In the genomic region with DNA sequence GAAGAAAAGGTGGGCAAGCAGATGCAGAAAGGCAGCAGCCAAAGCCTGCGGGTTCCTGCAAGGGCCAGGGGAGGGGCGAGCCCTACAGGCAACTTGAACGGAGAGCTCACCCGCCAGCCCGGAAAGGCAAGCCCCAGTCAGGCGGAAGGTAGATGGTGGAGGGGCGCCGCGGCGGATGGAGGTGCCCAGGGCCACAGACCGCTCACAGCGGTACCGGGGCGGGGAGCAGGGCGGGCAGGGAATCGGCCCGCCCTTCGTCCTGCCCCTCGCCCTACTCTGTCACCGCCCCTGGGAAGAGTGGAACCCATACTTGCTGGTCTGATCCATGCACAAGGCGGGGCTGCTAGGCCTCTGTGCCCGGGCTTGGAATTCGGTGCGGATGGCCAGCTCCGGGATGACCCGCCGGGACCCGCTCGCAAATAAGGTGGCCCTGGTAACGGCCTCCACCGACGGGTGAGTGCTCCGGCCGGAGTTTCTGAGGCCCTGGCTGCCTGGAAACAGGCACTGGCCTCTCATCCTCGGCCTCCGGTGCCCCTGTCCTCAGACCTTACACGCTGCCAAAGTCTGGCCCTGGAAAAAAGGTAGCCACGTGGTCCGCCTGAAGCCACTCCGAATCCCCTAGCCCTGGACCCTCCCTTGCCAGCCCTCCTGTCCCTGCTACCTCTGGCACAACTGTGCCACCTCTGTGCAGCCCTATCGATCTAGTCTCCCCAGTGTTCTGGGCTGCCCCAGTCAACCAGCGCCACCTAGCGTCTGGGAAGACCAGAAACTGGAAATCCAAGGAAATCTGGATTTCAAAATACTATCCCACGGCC, we compare ENCODE assay signal across 1 cellular context.
TF ChIP-seq lines count a peak whose summit lies in the region.

A gene (plus strand): TSS at position 307 of the 815 bp plus-strand sequence. CDS start 19 bp downstream, at position 326.

TF ChIP-seq in HepG2, 621 proteins besides CTCF, POLR2A, EP300 and RAD21 (continued from another document and continues in another):
- TF ChIP-seq, protein P1, sequence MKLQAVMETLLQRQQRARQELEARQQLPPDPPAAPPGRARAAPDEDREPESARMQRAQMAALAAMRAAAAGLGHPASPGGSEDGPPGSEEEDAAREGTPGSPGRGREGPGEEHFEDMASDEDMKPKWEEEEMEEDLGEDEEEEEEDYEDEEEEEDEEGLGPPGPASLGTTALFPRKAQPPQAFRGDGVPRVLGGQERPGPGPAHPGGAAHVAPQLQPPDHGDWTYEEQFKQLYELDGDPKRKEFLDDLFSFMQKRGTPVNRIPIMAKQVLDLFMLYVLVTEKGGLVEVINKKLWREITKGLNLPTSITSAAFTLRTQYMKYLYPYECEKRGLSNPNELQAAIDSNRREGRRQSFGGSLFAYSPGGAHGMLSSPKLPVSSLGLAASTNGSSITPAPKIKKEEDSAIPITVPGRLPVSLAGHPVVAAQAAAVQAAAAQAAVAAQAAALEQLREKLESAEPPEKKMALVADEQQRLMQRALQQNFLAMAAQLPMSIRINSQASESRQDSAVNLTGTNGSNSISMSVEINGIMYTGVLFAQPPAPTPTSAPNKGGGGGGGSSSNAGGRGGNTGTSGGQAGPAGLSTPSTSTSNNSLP (IDR thresholded peaks at IDR 0.05; ENCODE audit: low read depth, low read length), result no peak; the same call in 1 of the 2 replicates
- TF ChIP-seq ZNF572 (CRISPR knock-in tag; IDR thresholded peaks at IDR 0.05), result peak; percentile 100
- TF ChIP-seq, protein P2, sequence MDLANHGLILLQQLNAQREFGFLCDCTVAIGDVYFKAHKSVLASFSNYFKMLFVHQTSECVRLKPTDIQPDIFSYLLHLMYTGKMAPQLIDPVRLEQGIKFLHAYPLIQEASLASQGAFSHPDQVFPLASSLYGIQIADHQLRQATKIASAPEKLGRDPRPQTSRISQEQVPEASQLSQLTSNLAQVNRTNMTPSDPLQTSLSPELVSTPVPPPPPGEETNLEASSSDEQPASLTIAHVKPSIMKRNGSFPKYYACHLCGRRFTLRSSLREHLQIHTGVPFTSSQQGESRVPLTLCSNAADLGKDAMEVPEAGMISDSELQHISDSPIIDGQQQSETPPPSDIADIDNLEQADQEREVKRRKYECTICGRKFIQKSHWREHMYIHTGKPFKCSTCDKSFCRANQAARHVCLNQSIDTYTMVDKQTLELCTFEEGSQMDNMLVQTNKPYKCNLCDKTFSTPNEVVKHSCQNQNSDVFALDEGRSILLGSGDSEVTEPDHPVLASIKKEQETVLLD (CRISPR knock-in tag; IDR thresholded peaks at IDR 0.05; ENCODE audit: low read depth), result peak; percentile 66; the same call in 1 of the 2 replicates
- TF ChIP-seq, protein P3, sequence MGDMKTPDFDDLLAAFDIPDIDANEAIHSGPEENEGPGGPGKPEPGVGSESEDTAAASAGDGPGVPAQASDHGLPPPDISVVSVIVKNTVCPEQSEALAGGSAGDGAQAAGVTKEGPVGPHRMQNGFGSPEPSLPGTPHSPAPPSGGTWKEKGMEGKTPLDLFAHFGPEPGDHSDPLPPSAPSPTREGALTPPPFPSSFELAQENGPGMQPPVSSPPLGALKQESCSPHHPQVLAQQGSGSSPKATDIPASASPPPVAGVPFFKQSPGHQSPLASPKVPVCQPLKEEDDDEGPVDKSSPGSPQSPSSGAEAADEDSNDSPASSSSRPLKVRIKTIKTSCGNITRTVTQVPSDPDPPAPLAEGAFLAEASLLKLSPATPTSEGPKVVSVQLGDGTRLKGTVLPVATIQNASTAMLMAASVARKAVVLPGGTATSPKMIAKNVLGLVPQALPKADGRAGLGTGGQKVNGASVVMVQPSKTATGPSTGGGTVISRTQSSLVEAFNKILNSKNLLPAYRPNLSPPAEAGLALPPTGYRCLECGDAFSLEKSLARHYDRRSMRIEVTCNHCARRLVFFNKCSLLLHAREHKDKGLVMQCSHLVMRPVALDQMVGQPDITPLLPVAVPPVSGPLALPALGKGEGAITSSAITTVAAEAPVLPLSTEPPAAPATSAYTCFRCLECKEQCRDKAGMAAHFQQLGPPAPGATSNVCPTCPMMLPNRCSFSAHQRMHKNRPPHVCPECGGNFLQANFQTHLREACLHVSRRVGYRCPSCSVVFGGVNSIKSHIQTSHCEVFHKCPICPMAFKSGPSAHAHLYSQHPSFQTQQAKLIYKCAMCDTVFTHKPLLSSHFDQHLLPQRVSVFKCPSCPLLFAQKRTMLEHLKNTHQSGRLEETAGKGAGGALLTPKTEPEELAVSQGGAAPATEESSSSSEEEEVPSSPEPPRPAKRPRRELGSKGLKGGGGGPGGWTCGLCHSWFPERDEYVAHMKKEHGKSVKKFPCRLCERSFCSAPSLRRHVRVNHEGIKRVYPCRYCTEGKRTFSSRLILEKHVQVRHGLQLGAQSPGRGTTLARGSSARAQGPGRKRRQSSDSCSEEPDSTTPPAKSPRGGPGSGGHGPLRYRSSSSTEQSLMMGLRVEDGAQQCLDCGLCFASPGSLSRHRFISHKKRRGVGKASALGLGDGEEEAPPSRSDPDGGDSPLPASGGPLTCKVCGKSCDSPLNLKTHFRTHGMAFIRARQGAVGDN (CRISPR knock-in tag; IDR thresholded peaks at IDR 0.05), result peak; percentile 98
- peak; percentile 98 for TF ChIP-seq DNMT1 (CRISPR knock-in tag; IDR thresholded peaks at IDR 0.05)
- peak; percentile 96; the same call in 1 of the 2 replicates for TF ChIP-seq TOE1 (CRISPR knock-in tag; IDR thresholded peaks at IDR 0.05)
- TF ChIP-seq, protein P4, sequence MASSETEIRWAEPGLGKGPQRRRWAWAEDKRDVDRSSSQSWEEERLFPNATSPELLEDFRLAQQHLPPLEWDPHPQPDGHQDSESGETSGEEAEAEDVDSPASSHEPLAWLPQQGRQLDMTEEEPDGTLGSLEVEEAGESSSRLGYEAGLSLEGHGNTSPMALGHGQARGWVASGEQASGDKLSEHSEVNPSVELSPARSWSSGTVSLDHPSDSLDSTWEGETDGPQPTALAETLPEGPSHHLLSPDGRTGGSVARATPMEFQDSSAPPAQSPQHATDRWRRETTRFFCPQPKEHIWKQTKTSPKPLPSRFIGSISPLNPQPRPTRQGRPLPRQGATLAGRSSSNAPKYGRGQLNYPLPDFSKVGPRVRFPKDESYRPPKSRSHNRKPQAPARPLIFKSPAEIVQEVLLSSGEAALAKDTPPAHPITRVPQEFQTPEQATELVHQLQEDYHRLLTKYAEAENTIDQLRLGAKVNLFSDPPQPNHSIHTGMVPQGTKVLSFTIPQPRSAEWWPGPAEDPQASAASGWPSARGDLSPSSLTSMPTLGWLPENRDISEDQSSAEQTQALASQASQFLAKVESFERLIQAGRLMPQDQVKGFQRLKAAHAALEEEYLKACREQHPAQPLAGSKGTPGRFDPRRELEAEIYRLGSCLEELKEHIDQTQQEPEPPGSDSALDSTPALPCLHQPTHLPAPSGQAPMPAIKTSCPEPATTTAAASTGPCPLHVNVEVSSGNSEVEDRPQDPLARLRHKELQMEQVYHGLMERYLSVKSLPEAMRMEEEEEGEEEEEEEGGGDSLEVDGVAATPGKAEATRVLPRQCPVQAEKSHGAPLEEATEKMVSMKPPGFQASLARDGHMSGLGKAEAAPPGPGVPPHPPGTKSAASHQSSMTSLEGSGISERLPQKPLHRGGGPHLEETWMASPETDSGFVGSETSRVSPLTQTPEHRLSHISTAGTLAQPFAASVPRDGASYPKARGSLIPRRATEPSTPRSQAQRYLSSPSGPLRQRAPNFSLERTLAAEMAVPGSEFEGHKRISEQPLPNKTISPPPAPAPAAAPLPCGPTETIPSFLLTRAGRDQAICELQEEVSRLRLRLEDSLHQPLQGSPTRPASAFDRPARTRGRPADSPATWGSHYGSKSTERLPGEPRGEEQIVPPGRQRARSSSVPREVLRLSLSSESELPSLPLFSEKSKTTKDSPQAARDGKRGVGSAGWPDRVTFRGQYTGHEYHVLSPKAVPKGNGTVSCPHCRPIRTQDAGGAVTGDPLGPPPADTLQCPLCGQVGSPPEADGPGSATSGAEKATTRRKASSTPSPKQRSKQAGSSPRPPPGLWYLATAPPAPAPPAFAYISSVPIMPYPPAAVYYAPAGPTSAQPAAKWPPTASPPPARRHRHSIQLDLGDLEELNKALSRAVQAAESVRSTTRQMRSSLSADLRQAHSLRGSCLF (CRISPR knock-in tag; IDR thresholded peaks at IDR 0.05; ENCODE audit: borderline replicate concordance), result peak; percentile 96
- TF ChIP-seq ZNF510 (CRISPR knock-in tag; IDR thresholded peaks at IDR 0.05; ENCODE audit: low read depth), result peak; percentile 82; the same call in 1 of the 2 replicates
- peak; percentile 82 for TF ChIP-seq CEBPG (CRISPR knock-in tag; IDR thresholded peaks at IDR 0.05)
- no peak for TF ChIP-seq PRPF4 (IDR thresholded peaks at IDR 0.05; ENCODE audit: low read depth, low read length, poor library complexity, severe bottlenecking)
- TF ChIP-seq ZNF143 (CRISPR knock-in tag; IDR thresholded peaks at IDR 0.05), result peak; percentile 62
- peak; percentile 93; the same call in 1 of the 2 replicates for TF ChIP-seq CBX5 (CRISPR knock-in tag; IDR thresholded peaks at IDR 0.05; ENCODE audit: borderline replicate concordance)
- TF ChIP-seq ARID2 (CRISPR knock-in tag; IDR thresholded peaks at IDR 0.05; ENCODE audit: borderline replicate concordance), result 0 out of 2 replicates have a peak, but pooled peaks have one; percentile 59
- TF ChIP-seq ZNF446 (CRISPR knock-in tag; IDR thresholded peaks at IDR 0.05), result peak; percentile 99
- TF ChIP-seq NFE2L1 (CRISPR knock-in tag; IDR thresholded peaks at IDR 0.05; ENCODE audit: borderline replicate concordance), result peak; percentile 96
- TF ChIP-seq, protein P5, sequence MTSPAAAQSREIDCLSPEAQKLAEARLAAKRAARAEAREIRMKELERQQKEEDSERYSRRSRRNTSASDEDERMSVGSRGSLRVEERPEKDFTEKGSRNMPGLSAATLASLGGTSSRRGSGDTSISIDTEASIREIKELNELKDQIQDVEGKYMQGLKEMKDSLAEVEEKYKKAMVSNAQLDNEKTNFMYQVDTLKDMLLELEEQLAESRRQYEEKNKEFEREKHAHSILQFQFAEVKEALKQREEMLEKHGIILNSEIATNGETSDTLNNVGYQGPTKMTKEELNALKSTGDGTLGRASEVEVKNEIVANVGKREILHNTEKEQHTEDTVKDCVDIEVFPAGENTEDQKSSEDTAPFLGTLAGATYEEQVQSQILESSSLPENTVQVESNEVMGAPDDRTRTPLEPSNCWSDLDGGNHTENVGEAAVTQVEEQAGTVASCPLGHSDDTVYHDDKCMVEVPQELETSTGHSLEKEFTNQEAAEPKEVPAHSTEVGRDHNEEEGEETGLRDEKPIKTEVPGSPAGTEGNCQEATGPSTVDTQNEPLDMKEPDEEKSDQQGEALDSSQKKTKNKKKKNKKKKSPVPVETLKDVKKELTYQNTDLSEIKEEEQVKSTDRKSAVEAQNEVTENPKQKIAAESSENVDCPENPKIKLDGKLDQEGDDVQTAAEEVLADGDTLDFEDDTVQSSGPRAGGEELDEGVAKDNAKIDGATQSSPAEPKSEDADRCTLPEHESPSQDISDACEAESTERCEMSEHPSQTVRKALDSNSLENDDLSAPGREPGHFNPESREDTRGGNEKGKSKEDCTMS (CRISPR knock-in tag; conservative IDR thresholded peaks at IDR 0.05), result peak; percentile 94
- no peak for TF ChIP-seq HMGA1 (CRISPR knock-in tag; conservative IDR thresholded peaks at IDR 0.05)
- 0 out of 2 replicates have a peak, but pooled peaks have one; percentile 47 for TF ChIP-seq KDM6A (CRISPR knock-in tag; IDR thresholded peaks at IDR 0.05; ENCODE audit: low read depth)
- TF ChIP-seq, protein P6, sequence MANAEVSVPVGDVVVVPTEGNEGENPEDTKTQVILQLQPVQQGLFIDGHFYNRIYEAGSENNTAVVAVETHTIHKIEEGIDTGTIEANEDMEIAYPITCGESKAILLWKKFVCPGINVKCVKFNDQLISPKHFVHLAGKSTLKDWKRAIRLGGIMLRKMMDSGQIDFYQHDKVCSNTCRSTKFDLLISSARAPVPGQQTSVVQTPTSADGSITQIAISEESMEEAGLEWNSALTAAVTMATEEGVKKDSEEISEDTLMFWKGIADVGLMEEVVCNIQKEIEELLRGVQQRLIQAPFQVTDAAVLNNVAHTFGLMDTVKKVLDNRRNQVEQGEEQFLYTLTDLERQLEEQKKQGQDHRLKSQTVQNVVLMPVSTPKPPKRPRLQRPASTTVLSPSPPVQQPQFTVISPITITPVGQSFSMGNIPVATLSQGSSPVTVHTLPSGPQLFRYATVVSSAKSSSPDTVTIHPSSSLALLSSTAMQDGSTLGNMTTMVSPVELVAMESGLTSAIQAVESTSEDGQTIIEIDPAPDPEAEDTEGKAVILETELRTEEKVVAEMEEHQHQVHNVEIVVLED (CRISPR knock-in tag; IDR thresholded peaks at IDR 0.05; ENCODE audit: borderline replicate concordance), result peak; percentile 73; the same call in 1 of the 2 replicates
- TF ChIP-seq TAF1 (CRISPR knock-in tag; IDR thresholded peaks at IDR 0.05), result peak; percentile 97
- TF ChIP-seq, protein P7, sequence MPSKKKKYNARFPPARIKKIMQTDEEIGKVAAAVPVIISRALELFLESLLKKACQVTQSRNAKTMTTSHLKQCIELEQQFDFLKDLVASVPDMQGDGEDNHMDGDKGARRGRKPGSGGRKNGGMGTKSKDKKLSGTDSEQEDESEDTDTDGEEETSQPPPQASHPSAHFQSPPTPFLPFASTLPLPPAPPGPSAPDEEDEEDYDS (CRISPR knock-in tag; IDR thresholded peaks at IDR 0.05), result peak; percentile 94
- TF ChIP-seq, protein P8, sequence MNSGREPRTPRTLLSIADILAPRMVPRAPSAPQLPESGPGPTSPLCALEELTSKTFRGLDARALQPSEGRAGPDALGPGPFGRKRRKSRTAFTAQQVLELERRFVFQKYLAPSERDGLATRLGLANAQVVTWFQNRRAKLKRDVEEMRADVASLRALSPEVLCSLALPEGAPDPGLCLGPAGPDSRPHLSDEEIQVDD (CRISPR knock-in tag; IDR thresholded peaks at IDR 0.05; ENCODE audit: borderline replicate concordance), result peak; percentile 88; the same call in 1 of the 2 replicates
- peak; percentile 90 for TF ChIP-seq GATAD2A (CRISPR knock-in tag; IDR thresholded peaks at IDR 0.05)
- TF ChIP-seq ZNF33B (CRISPR knock-in tag; IDR thresholded peaks at IDR 0.05), result peak; percentile 97
- TF ChIP-seq, protein P9, sequence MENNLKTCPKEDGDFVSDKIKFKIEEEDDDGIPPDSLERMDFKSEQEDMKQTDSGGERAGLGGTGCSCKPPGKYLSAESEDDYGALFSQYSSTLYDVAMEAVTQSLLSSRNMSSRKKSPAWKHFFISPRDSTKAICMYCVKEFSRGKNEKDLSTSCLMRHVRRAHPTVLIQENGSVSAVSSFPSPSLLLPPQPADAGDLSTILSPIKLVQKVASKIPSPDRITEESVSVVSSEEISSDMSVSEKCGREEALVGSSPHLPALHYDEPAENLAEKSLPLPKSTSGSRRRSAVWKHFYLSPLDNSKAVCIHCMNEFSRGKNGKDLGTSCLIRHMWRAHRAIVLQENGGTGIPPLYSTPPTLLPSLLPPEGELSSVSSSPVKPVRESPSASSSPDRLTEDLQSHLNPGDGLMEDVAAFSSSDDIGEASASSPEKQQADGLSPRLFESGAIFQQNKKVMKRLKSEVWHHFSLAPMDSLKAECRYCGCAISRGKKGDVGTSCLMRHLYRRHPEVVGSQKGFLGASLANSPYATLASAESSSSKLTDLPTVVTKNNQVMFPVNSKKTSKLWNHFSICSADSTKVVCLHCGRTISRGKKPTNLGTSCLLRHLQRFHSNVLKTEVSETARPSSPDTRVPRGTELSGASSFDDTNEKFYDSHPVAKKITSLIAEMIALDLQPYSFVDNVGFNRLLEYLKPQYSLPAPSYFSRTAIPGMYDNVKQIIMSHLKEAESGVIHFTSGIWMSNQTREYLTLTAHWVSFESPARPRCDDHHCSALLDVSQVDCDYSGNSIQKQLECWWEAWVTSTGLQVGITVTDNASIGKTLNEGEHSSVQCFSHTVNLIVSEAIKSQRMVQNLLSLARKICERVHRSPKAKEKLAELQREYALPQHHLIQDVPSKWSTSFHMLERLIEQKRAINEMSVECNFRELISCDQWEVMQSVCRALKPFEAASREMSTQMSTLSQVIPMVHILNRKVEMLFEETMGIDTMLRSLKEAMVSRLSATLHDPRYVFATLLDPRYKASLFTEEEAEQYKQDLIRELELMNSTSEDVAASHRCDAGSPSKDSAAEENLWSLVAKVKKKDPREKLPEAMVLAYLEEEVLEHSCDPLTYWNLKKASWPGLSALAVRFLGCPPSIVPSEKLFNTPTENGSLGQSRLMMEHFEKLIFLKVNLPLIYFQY (CRISPR knock-in tag; IDR thresholded peaks at IDR 0.05; ENCODE audit: borderline replicate concordance), result peak; percentile 84; the same call in 1 of the 2 replicates
- peak; percentile 85 for TF ChIP-seq GZF1 (CRISPR knock-in tag; IDR thresholded peaks at IDR 0.05)
- peak; percentile 64 for TF ChIP-seq ZNF652 (CRISPR knock-in tag; IDR thresholded peaks at IDR 0.05; ENCODE audit: borderline replicate concordance, low read depth)
